ENCODE assay signal across 8 cellular contexts in genomic region chr16:89363621-89364393, GRCh38.
DNase-seq lines count a peak whose midpoint lies in the region; ATAC-seq lines count a peak whose summit lies in the region.

No MANE protein-coding gene starts in this region.

- peak overlapping the region; percentile 51 to 93 (median 76) for H3K4me2 ChIP-seq in BLaER1 treated with 17β-estradiol and CSF1 and Interleukin-3, amounts not matched to agents 10 nM and 100 nM

- H4K20me1 ChIP-seq in BLaER1 treated with 17β-estradiol and CSF1 and Interleukin-3, amounts not matched to agents 10 nM and 100 nM, result peaks cover 98 to 100% (median 100%) of the 10 kb centered on the region in 11 experiments

- H3K27me3 ChIP-seq in BLaER1 treated with 17β-estradiol and CSF1 and Interleukin-3, amounts not matched to agents 10 nM and 100 nM, result no peaks in the 10 kb centered on the region

- peaks cover 95 to 100% (median 99%) of the 10 kb centered on the region in 10 experiments for H3K4me1 ChIP-seq in BLaER1 treated with 17β-estradiol and CSF1 and Interleukin-3, amounts not matched to agents 10 nM and 100 nM

- H3K36me3 ChIP-seq in BLaER1 treated with 17β-estradiol and CSF1 and Interleukin-3, amounts not matched to agents 10 nM and 100 nM, result peaks cover 6 to 34% (median 27%) of the 10 kb centered on the region in 11 experiments; a peak in 18 of 22 replicates

- H3K27ac ChIP-seq in BLaER1 treated with 17β-estradiol and CSF1 and Interleukin-3, amounts not matched to agents 10 nM and 100 nM, result peak overlapping the region in 3 of 11 experiments; percentile 5 to 40 (median 33); a peak in 2 of 22 replicates

- ATAC-seq in HG03457 (IDR thresholded peaks at IDR 0.05; ENCODE audit: unreplicated experiment), result no peak

- H3K9ac ChIP-seq in BLaER1 treated with 17β-estradiol and CSF1 and Interleukin-3, amounts not matched to agents 10 nM and 100 nM, result peak overlapping the region in 4 of 11 experiments; percentile 6 to 16 (median 12); a peak in 2 of 22 replicates

- H3K4me3 ChIP-seq in BLaER1 treated with 17β-estradiol and CSF1 and Interleukin-3, amounts not matched to agents 10 nM and 100 nM, result 0 out of 20 replicates have a peak overlapping the region, but pooled peaks of 1 of the 10 experiments have one; percentile 12

- no peaks in the 10 kb centered on the region for H3K9me3 ChIP-seq in BLaER1 treated with 17β-estradiol and CSF1 and Interleukin-3, amounts not matched to agents 10 nM and 100 nM (replicated peaks in 1 of 11)

- DNase-seq in LoVo (ENCODE audit: low spot score) (peak; percentile 48), activated T-cell treated with anti-CD3 and anti-CD28 coated beads for 1 hour (ENCODE audit: low read depth) (peak; percentile 19), glomerular visceral epithelial cell (ENCODE audit: extremely low spot score) (peak; percentile 68), anterior cingulate cortex (lab: John Stamatoyannopoulos, UW) (no peak), middle frontal gyrus (ENCODE audit: extremely low spot score, low spot score) (no peak)
- peak; percentile 69 for DNase-seq in stimulated activated CD4-positive, alpha-beta T cell treated with anti-CD3 and anti-CD28 coated beads, Interleukin-15, amount 100 ng/mL, for 24 hours

Comparison
In these comparisons a context has a peak if more than half of its experiments do, and no peak if none do; other contexts are left out.
1. DNase-seq: peak in LoVo (single experiment), activated T-cell treated with anti-CD3 and anti-CD28 coated beads for 1 hour (single experiment), glomerular visceral epithelial cell (single experiment) and stimulated activated CD4-positive, alpha-beta T cell treated with anti-CD3 and anti-CD28 coated beads, Interleukin-15, amount 100 ng/mL, for 24 hours (single experiment); none in anterior cingulate cortex (0 of 58) and middle frontal gyrus (single experiment).